ENCODE assay signal across 8 cellular contexts in genomic region chr6:7139835-7140470, GRCh38. TPM values are rescaled to one million over a fixed set of nuclear protein-coding genes. Genes with fewer than 3 reads are reported as not detected.
A peak's percentile ranks its signal among the peaks of the same experiment; 100 is the strongest.
DNase-seq lines count a peak whose midpoint lies in the region; ATAC-seq and TF ChIP-seq lines count a peak whose summit lies in the region.
"Had no signal": no experiment of that assay in that cellular context is flagged by ENCODE, and none has a peak within 500 bp of the region (broad histone marks: within the 10 kb centered on the region; RNA-seq: fewer than 3 reads in every experiment).

No MANE protein-coding gene starts in this region.

- no peaks in the 10 kb centered on the region for H3K36me3 ChIP-seq in OCI-LY7 (ENCODE audit: insufficient read depth, low read length)
- no peaks in the 10 kb centered on the region for H3K36me3 ChIP-seq in esophagus muscularis mucosa
- no peaks in the 10 kb centered on the region for H3K36me3 ChIP-seq in rectal smooth muscle tissue (ENCODE audit: control insufficient read depth, insufficient read depth, low read length)
- H3K36me3 ChIP-seq: thoracic aorta had no signal

- CTCF ChIA-PET in OCI-LY7 (lab: Charles Lee; ENCODE audit: unreplicated experiment), result no interaction called here

- H3K79me2 ChIP-seq in OCI-LY7 (ENCODE audit: insufficient read depth, low read depth, low read length), result no peaks in the 10 kb centered on the region

- H3K27me3 ChIP-seq in esophagus muscularis mucosa (no peaks in the 10 kb centered on the region), rectal smooth muscle tissue (ENCODE audit: control insufficient read depth, insufficient read depth, low read length) (no peaks in the 10 kb centered on the region)

- H3K4me3 ChIP-seq in GM12865 (ENCODE audit: low read depth, low read length) (peak overlapping the region; percentile 72; the same call in 1 of the 2 replicates), OCI-LY7 (ENCODE audit: low read depth, low read length, poor library complexity, severe bottlenecking) (no peak overlapping the region), esophagus muscularis mucosa (peak overlapping the region in 2 of 4 donors; percentile 66 to 71), rectal smooth muscle tissue (ENCODE audit: low read length) (peak overlapping the region; percentile 87)

- no peak for TF ChIP-seq EP300 in esophagus muscularis mucosa (IDR thresholded peaks at IDR 0.05)

- H4K20me1 ChIP-seq in OCI-LY7 (ENCODE audit: insufficient read depth, low read length), result peaks cover 38% of the 10 kb centered on the region

- H3K9me3 ChIP-seq in OCI-LY7 (ENCODE audit: low read length) (no peaks in the 10 kb centered on the region), esophagus muscularis mucosa (no peaks in the 10 kb centered on the region)
- H3K9me3 ChIP-seq: thoracic aorta had no signal

- H3K27ac ChIP-seq in OCI-LY7 (ENCODE audit: low read depth, low read length, poor library complexity, severe bottlenecking), result no peak overlapping the region
- H3K27ac ChIP-seq in esophagus muscularis mucosa (replicated peaks in 1 of 4), result peak overlapping the region; percentile 92 to 97 (median 94)
- peak overlapping the region; percentile 94 for H3K27ac ChIP-seq in rectal smooth muscle tissue (ENCODE audit: low read depth, low read length)

- H2AFZ ChIP-seq in OCI-LY7 (ENCODE audit: low read length), result no peak overlapping the region

- WGBS in esophagus muscularis mucosa, result 74% methylated on average over 7 of the region's 7 CpGs

- no peak overlapping the region for H3K9ac ChIP-seq in rectal smooth muscle tissue (ENCODE audit: low read length)

- POLR2A ChIA-PET in OCI-LY7 (lab: Charles Lee), result interaction anchor here (0.5 to 0.8 kb wide), 2 partner anchors 13 to 21 kb away, joined by 3 read pairs; no protein-coding TSS in a partner anchor

- no peak for ATAC-seq in HG02571 (IDR thresholded peaks at IDR 0.05; ENCODE audit: unreplicated experiment)

- DNase-seq in GM12865 (ENCODE audit: low read depth) (no peak), OCI-LY7 (ENCODE audit: low spot score) (no peak), esophagus muscularis mucosa (ENCODE audit: extremely low spot score) (no peak), NCI-H226 (no peak), NCI-H748 (lab: John Stamatoyannopoulos, UW; ENCODE audit: unreplicated experiment) (no peak)

- intact Hi-C loops in OCI-LY7 (cut with micrococcal nuclease; ENCODE audit: unreplicated experiment), result no loop called here
- intact Hi-C loops in esophagus muscularis mucosa (cut with DNase I), result loop anchor here (5.0 kb wide), 2 partner anchors 32 to 33 kb away; partner anchors contain the start of gene RREB1

- TF ChIP-seq CTCF in GM12865 (IDR thresholded peaks at IDR 0.05; ENCODE audit: insufficient read depth, low read depth, low read length, missing control alignments) (no peak), OCI-LY7 (conservative IDR thresholded peaks at IDR 0.05; ENCODE audit: low read length) (no peak), esophagus muscularis mucosa (IDR thresholded peaks at IDR 0.05) (no peak)

- H3K4me1 ChIP-seq in OCI-LY7 (ENCODE audit: insufficient read depth, low read length, poor library complexity, severe bottlenecking) (peaks cover 34% of the 10 kb centered on the region), esophagus muscularis mucosa (peaks cover 64 to 85% (median 77%) of the 10 kb centered on the region in 4 donors), rectal smooth muscle tissue (ENCODE audit: control insufficient read depth, insufficient read depth, low read length) (peaks cover 33% of the 10 kb centered on the region)

- BruUV-seq in OCI-LY7 (replicated peaks; lab: Mats Ljungman, UMichigan), result no TSS peak

- H3K9me2 ChIP-seq in OCI-LY7 (ENCODE audit: insufficient read depth, low read length), result no peaks in the 10 kb centered on the region

- peak overlapping the region; percentile 71; the same call in 1 of the 2 replicates for H3K4me2 ChIP-seq in OCI-LY7 (ENCODE audit: low read length)

- TF ChIP-seq POLR2A in esophagus muscularis mucosa (IDR thresholded peaks at IDR 0.05; ENCODE audit: low read depth), result no peak

RNA-seq across cellular contexts. Expression of gene RREB1, which starts 32.2 kb away (rescaled TPM):
- total RNA-seq in OCI-LY7 (2014; rRNA removed; shearing (Covaris generic)), result 3.4 and 4.4 TPM in 2 replicates
- total RNA-seq in OCI-LY7 (2022), result 5.5 and 7.1 TPM in 2 replicates
- 10 to 100 TPM; 17.7 to 36.6 (median 28.8) TPM for total RNA-seq in esophagus muscularis mucosa
